In genomic region chr1:160401972-160402795, GRCh38 we compare ENCODE assay signal across 11 cellular contexts. TPM values are rescaled to one million over a fixed set of nuclear protein-coding genes. Genes with fewer than 3 reads are reported as not detected.
A peak's percentile ranks its signal among the peaks of the same experiment; 100 is the strongest.
DNase-seq lines count a peak whose midpoint lies in the region; ATAC-seq, FAIRE-seq and TF ChIP-seq lines count a peak whose summit lies in the region.
"Had no signal": no experiment of that assay in that cellular context is flagged by ENCODE, and none has a peak within 500 bp of the region (broad histone marks: within the 10 kb centered on the region; RNA-seq: fewer than 3 reads in every experiment).

No MANE protein-coding gene starts in this region.

- H3K23ac ChIP-seq in H9 (ENCODE audit: insufficient read length, low read depth, low read length), result peak overlapping the region; percentile 24

- no peak overlapping the region for H3K56ac ChIP-seq in H9 (ENCODE audit: insufficient read length, low read depth, low read length)

- H4K5ac ChIP-seq in H9 (ENCODE audit: insufficient read length, low read depth, low read length), result no peak overlapping the region

- H3K27ac ChIP-seq in H9 (ENCODE audit: insufficient read length, low read depth, low read length), result no peak overlapping the region
- H3K27ac ChIP-seq in iPS-20b (ENCODE audit: low read length), result no peak overlapping the region
- no peak overlapping the region for H3K27ac ChIP-seq in rectal smooth muscle tissue (ENCODE audit: low read depth, low read length)
- H3K27ac ChIP-seq in small intestine (ENCODE audit: low read depth in 1 of 2, low read length in 1 of 2), result no peak overlapping the region

- no peak overlapping the region for H3T11ph ChIP-seq in H9 (ENCODE audit: low read length)

- H3K4me3 Mint-ChIP-seq in H9 (peak overlapping the region; percentile 91), activated B cell treated with CpG ODN at 0.5 μM for 24 hours (peak overlapping the region; percentile 84)
- H3K4me3 Mint-ChIP-seq: T-helper 1 cell treated with Interleukin-12 subunit alpha and Interleukin-12 subunit beta and Interleukin-4 antibody, amounts not matched to agents 30 μg/mL and 1 μg/mL, for 36 hours had no signal

- no peak overlapping the region for H4K91ac ChIP-seq in H9 (ENCODE audit: insufficient read length, low read depth, low read length)

- POLR2A ChIA-PET in activated B cell treated with CpG ODN at 0.5 μM for 24 hours (lab: Charles Lee), result interaction anchor here (0.7 kb wide), 1 partner anchor 9 kb away, joined by 3 read pairs; no protein-coding TSS in a partner anchor

- FAIRE-seq in small intestine (lab: Jason Lieb, UNC), result no peak
- no peak for FAIRE-seq in frontal cortex (lab: Jason Lieb, UNC)

- H2BK15ac ChIP-seq in H9 (ENCODE audit: low read depth, low read length), result no peak overlapping the region

- H3K9me3 ChIP-seq in H9 (ENCODE audit: control insufficient read depth, low read depth, low read length) (no peaks in the 10 kb centered on the region), iPS-20b (ENCODE audit: insufficient read depth, low read depth, low read length) (no peaks in the 10 kb centered on the region), small intestine (ENCODE audit: control insufficient read depth, low read depth) (no peaks in the 10 kb centered on the region)

- H3K27ac Mint-ChIP-seq in H9 (peak overlapping the region in 1 of 3 experiments; percentile 32; a peak in 1 of 7 replicates), activated B cell treated with CpG ODN at 0.5 μM for 24 hours (peak overlapping the region; percentile 42)
- H3K27ac Mint-ChIP-seq: T-helper 1 cell treated with Interleukin-12 subunit alpha and Interleukin-12 subunit beta and Interleukin-4 antibody, amounts not matched to agents 30 μg/mL and 1 μg/mL, for 36 hours had no signal

- no peak overlapping the region; the same call in 1 of the 2 replicates for H3K14ac ChIP-seq in H9 (ENCODE audit: insufficient read depth, low read length)

- H3K27me3 ChIP-seq in H9 (ENCODE audit: insufficient read depth, low read length) (no peaks in the 10 kb centered on the region), iPS-20b (ENCODE audit: insufficient read depth, low read length) (no peaks in the 10 kb centered on the region), rectal smooth muscle tissue (ENCODE audit: control insufficient read depth, insufficient read depth, low read length) (no peaks in the 10 kb centered on the region), small intestine (ENCODE audit: control insufficient read depth in 2 of 2, insufficient read depth in 2 of 2, low read length in 2 of 2) (no peaks in the 10 kb centered on the region)

- H3K4me3 ChIP-seq in iPS-20b (ENCODE audit: low read length) (peak overlapping the region; percentile 82), rectal smooth muscle tissue (ENCODE audit: low read length) (peak overlapping the region; percentile 71), small intestine (ENCODE audit: low read depth in 1 of 2, low read length in 2 of 2) (no peak overlapping the region)

- H3K4me2 ChIP-seq in H9 (ENCODE audit: insufficient read depth, insufficient read length, low read length), result peak overlapping the region; percentile 95

- no peaks in the 10 kb centered on the region for H3K79me1 ChIP-seq in H9 (ENCODE audit: insufficient read depth, low read depth, low read length, poor library complexity, severe bottlenecking)

- no peak overlapping the region for H3K4ac ChIP-seq in H9 (ENCODE audit: low read depth, low read length)

- H2AFZ ChIP-seq in H9 (ENCODE audit: low read length), result no peak overlapping the region

- CTCF ChIA-PET in activated B cell treated with CpG ODN at 0.5 μM for 24 hours (lab: Charles Lee), result no interaction called here

- peaks cover 17% of the 10 kb centered on the region for H3K23me2 ChIP-seq in H9 (ENCODE audit: insufficient read length, low read depth, low read length, poor library complexity, severe bottlenecking)

- peaks cover 24% of the 10 kb centered on the region; the same call in 1 of the 2 replicates for H3K79me2 ChIP-seq in H9 (ENCODE audit: insufficient read depth, low read length)

- no peak overlapping the region for H2AK5ac ChIP-seq in H9 (ENCODE audit: insufficient read length, low read length)

- TF ChIP-seq CTCF in H9 (conservative IDR thresholded peaks at IDR 0.05), result no peak
- no peak for TF ChIP-seq CTCF in activated B cell treated with CpG ODN at 0.5 μM for 24 hours (IDR thresholded peaks at IDR 0.05)

- no peak overlapping the region for H4K8ac ChIP-seq in H9 (replicated peaks; ENCODE audit: insufficient read length, low read depth, low read length)

- no peak overlapping the region for H3K18ac ChIP-seq in H9 (ENCODE audit: insufficient read length, low read depth, low read length)

- H3K36me3 ChIP-seq in iPS-20b (ENCODE audit: insufficient read depth, low read depth, low read length) (0 out of 2 replicates have a peak, but pooled peaks cover 8% of the 10 kb centered on the region), rectal smooth muscle tissue (ENCODE audit: control insufficient read depth, insufficient read depth, low read length) (no peaks in the 10 kb centered on the region), small intestine (ENCODE audit: control insufficient read depth in 2 of 2, insufficient read depth in 2 of 2, low read length in 2 of 2) (no peaks in the 10 kb centered on the region)

- no CpG with 5 or more reads among the region's 9 CpGs for WGBS in H9 (ENCODE audit: extremely low coverage, insufficient read length, low lambda C conversion rate)
- 62 to 70% (median 69%) methylated on average over 9 of the region's 9 CpGs for WGBS in small intestine, 3 donors

- H3K4me1 ChIP-seq in H9 (ENCODE audit: insufficient read depth, low read length) (peaks cover 27% of the 10 kb centered on the region; the same call in 1 of the 2 replicates), iPS-20b (ENCODE audit: insufficient read depth, low read length) (peaks cover 44% of the 10 kb centered on the region), rectal smooth muscle tissue (ENCODE audit: control insufficient read depth, insufficient read depth, low read length) (peaks cover 4% of the 10 kb centered on the region), small intestine (ENCODE audit: control insufficient read depth in 2 of 2, insufficient read depth in 1 of 2, low read depth in 1 of 2, low read length in 1 of 2) (peaks cover 2 to 3% of the 10 kb centered on the region in 2 donors)

- intact Hi-C loops in activated B cell treated with CpG ODN at 0.5 μM for 24 hours (cut with micrococcal nuclease) (no loop called here), left colon (cut with DNase I, micrococcal nuclease) (no loop called here)

- no peaks in the 10 kb centered on the region for H3K27me3 Mint-ChIP-seq in H9 (ENCODE audit: low read depth)
- no peaks in the 10 kb centered on the region for H3K27me3 Mint-ChIP-seq in activated B cell treated with CpG ODN at 0.5 μM for 24 hours

- no peak overlapping the region for H2BK20ac ChIP-seq in H9 (ENCODE audit: low read depth, low read length, poor library complexity, severe bottlenecking)

- peaks cover 69% of the 10 kb centered on the region in 2 experiments for H3K4me1 Mint-ChIP-seq in H9
- H3K4me1 Mint-ChIP-seq in activated B cell treated with CpG ODN at 0.5 μM for 24 hours, result peaks cover 46% of the 10 kb centered on the region

- ATAC-seq in activated B cell treated with CpG ODN at 0.5 μM for 24 hours (ENCODE audit: low read depth) (no peak), left colon (no peak)

- H2BK5ac ChIP-seq in H9 (ENCODE audit: insufficient read length, low read length), result no peak overlapping the region

- no peak overlapping the region for H2BK120ac ChIP-seq in H9 (ENCODE audit: low read depth, low read length, poor library complexity, severe bottlenecking)

- no peak for DNase-seq in H9
- no peak for DNase-seq in activated B cell treated with CpG ODN at 0.5 μM for 24 hours
- no peak for DNase-seq in left colon
- no peak for DNase-seq in small intestine
- DNase-seq in frontal cortex (ENCODE audit: low spot score in 2 of 2), result no peak
- DNase-seq: COR-L47, NCI-H1436, occipital lobe had no signal

- no peaks in the 10 kb centered on the region for H3K9me3 Mint-ChIP-seq in H9
- H3K9me3 Mint-ChIP-seq in activated B cell treated with CpG ODN at 0.5 μM for 24 hours, result no peaks in the 10 kb centered on the region
- H3K9me3 Mint-ChIP-seq: T-helper 1 cell treated with Interleukin-12 subunit alpha and Interleukin-12 subunit beta and Interleukin-4 antibody, amounts not matched to agents 30 μg/mL and 1 μg/mL, for 36 hours had no signal

- H3K9ac ChIP-seq in H9 (ENCODE audit: extremely low read depth, insufficient read length, low read length), result no peak overlapping the region
- H3K9ac ChIP-seq in iPS-20b (ENCODE audit: low read depth, low read length), result peak overlapping the region; percentile 90; the same call in 1 of the 2 replicates
- H3K9ac ChIP-seq in rectal smooth muscle tissue (ENCODE audit: low read length), result no peak overlapping the region

- H3K36me3 Mint-ChIP-seq in H9 (ENCODE audit: insufficient read depth in 1 of 3, low read depth in 3 of 3) (peaks cover 4 to 17% (median 4%) of the 10 kb centered on the region in 3 experiments; a peak in 6 of 7 replicates), activated B cell treated with CpG ODN at 0.5 μM for 24 hours (ENCODE audit: low read depth) (no peaks in the 10 kb centered on the region)

- H4K20me1 ChIP-seq in H9 (ENCODE audit: control insufficient read depth, insufficient read depth, insufficient read length), result no peaks in the 10 kb centered on the region

- no peak overlapping the region for H2BK12ac ChIP-seq in H9 (ENCODE audit: insufficient read length, low read depth, low read length)

RNA-seq across cellular contexts. Expression of gene VANGL2, which starts 1.8 kb away (rescaled TPM):
- 57.7 and 58.5 TPM in 2 replicates for total RNA-seq in H9 (2021)
- 4.1 and 5.5 TPM in 2 replicates for total RNA-seq in activated B cell treated with CpG ODN at 0.5 μM for 24 hours
- 1 to 10 TPM; 5.8 to 6.3 TPM for total RNA-seq in left colon
- 1 to 10 TPM in 1 of 3 donors, under 1 TPM in 2; 0.27 to 5.4 (median 0.67) TPM for polyA plus RNA-seq in small intestine
- total RNA-seq in frontal cortex, result 11.0 TPM

RNA-seq across cellular contexts. Expression of gene NHLH1, which starts 35.3 kb away (rescaled TPM):
- total RNA-seq in H9 (2021), result 1.3 and 1.5 TPM in 2 replicates
- total RNA-seq in activated B cell treated with CpG ODN at 0.5 μM for 24 hours, result 0.46 and 0.71 TPM in 2 replicates
- total RNA-seq in left colon, result under 1 TPM in 1 of 2 donors, not detected in 1; 0.20 TPM
- polyA plus RNA-seq in small intestine, result under 1 TPM; 0.15 to 0.67 (median 0.54) TPM
- total RNA-seq in frontal cortex, result 0.41 TPM

RNA-seq across cellular contexts. Expression of gene NCSTN, which starts 59.0 kb away (rescaled TPM):
- total RNA-seq in H9 (2021), result 67.8 and 69.3 TPM in 2 replicates
- 108 and 118 TPM in 2 replicates for total RNA-seq in activated B cell treated with CpG ODN at 0.5 μM for 24 hours
- 100 to 1,000 TPM in 1 of 2 donors, 10 to 100 TPM in 1; 89.5 to 109 TPM for total RNA-seq in left colon
- 10 to 100 TPM; 50.1 to 65.9 (median 53.2) TPM for polyA plus RNA-seq in small intestine
- 24.5 TPM for total RNA-seq in frontal cortex

RNA-seq across cellular contexts. Expression of gene COPA, which starts 59.1 kb away (rescaled TPM):
- 118 TPM in 2 replicates for total RNA-seq in H9 (2021)
- total RNA-seq in activated B cell treated with CpG ODN at 0.5 μM for 24 hours, result 161 and 174 TPM in 2 replicates
- total RNA-seq in left colon, result 100 to 1,000 TPM; 153 to 165 TPM
- 100 to 1,000 TPM in 1 of 3 donors, 10 to 100 TPM in 2; 79.7 to 103 (median 83.2) TPM for polyA plus RNA-seq in small intestine
- total RNA-seq in frontal cortex, result 161 TPM

Comparison
In these comparisons a context has a peak if more than half of its experiments do, and no peak if none do; other contexts are left out.
1. H3K4me3 ChIP-seq: peak in iPS-20b (single experiment) and rectal smooth muscle tissue (single experiment); none in small intestine (0 of 2).